8 cellular contexts compared by ENCODE assay signal in genomic region chr6:109095821-109096084, GRCh38. TPM values are rescaled to one million over a fixed set of nuclear protein-coding genes. Genes with fewer than 3 reads are reported as not detected.
DNase-seq lines count a peak whose midpoint lies in the region; ATAC-seq and TF ChIP-seq lines count a peak whose summit lies in the region.

No MANE protein-coding gene starts in this region.

- peaks cover 5% of the 10 kb centered on the region for H3K36me3 ChIP-seq in SK-N-MC (ENCODE audit: insufficient read depth, low read length)
- H3K36me3 ChIP-seq in sigmoid colon, result no peaks in the 10 kb centered on the region

- peak overlapping the region; percentile 86 for H3K9ac ChIP-seq in SK-N-MC (ENCODE audit: insufficient read length)

- H3K9me3 ChIP-seq in SK-N-MC (ENCODE audit: low read depth, low read length), result no peaks in the 10 kb centered on the region
- H3K9me3 ChIP-seq in sigmoid colon, result no peaks in the 10 kb centered on the region

- peaks cover 0 to 34% (median 23%) of the 10 kb centered on the region in 4 donors for H3K4me1 ChIP-seq in sigmoid colon

- no peak for TF ChIP-seq CTCF in GM12865 (IDR thresholded peaks at IDR 0.05; ENCODE audit: insufficient read depth, low read depth, low read length, missing control alignments)
- TF ChIP-seq CTCF in fibroblast of pulmonary artery (IDR thresholded peaks at IDR 0.05; ENCODE audit: low read length, missing control alignments), result no peak
- TF ChIP-seq CTCF in sigmoid colon (IDR thresholded peaks at IDR 0.05), result no peak

- peak overlapping the region; percentile 77 for H3K4me3 ChIP-seq in GM12865 (ENCODE audit: low read depth, low read length)
- H3K4me3 ChIP-seq in SK-N-MC, result peak overlapping the region; percentile 96
- H3K4me3 ChIP-seq in fibroblast of pulmonary artery (replicated peaks; ENCODE audit: low read depth, low read length), result peak overlapping the region; percentile 71
- H3K4me3 ChIP-seq in sigmoid colon, result peak overlapping the region; percentile 71 to 77 (median 74)

- intact Hi-C loops in sigmoid colon (cut with DNase I), result loop anchor here (10.0 kb wide), 3 partner anchors 831 to 1981 kb away; partner anchors contain the start of genes BEND3, OSTM1 and SNX3

- WGBS in sigmoid colon, 2 donors, result 1 to 2% methylated on average over 8 of the region's 8 CpGs

- no peak for DNase-seq in GM12865 (ENCODE audit: low read depth)
- DNase-seq in SK-N-MC (ENCODE audit: low read depth, low spot score), result no peak
- DNase-seq in fibroblast of pulmonary artery (ENCODE audit: low read depth), result no peak
- no peak for DNase-seq in sigmoid colon
- no peak for DNase-seq in stimulated activated naive CD4-positive, alpha-beta T cell treated with Interleukin-2 at 50 U/mL for 16 hours (lab: John Stamatoyannopoulos, UW)
- DNase-seq in NCI-H1092 (lab: John Stamatoyannopoulos, UW), result no peak
- DNase-seq in NCI-H2196 treated with DMSO at 0.1 percent for 48 hours (lab: John Stamatoyannopoulos, UW; ENCODE audit: unreplicated experiment), result no peak

- no peak for TF ChIP-seq POLR2A in sigmoid colon (IDR thresholded peaks at IDR 0.05)

- H3K27me3 ChIP-seq in sigmoid colon, result no peaks in the 10 kb centered on the region

- ATAC-seq in GM21825 (IDR thresholded peaks at IDR 0.05; ENCODE audit: unreplicated experiment), result no peak

- no peak for TF ChIP-seq EP300 in sigmoid colon (IDR thresholded peaks at IDR 0.05)

- H3K27ac ChIP-seq in SK-N-MC (peak overlapping the region; percentile 94; the same call in 1 of the 2 replicates), sigmoid colon (peak overlapping the region; percentile 97 to 99 (median 98))

RNA-seq across cellular contexts. Expression of gene CEP57L1, which starts 0.4 kb away (rescaled TPM):
- 10 to 100 TPM; 12.6 to 21.0 (median 16.5) TPM for total RNA-seq in sigmoid colon
- 1 to 10 TPM; 5.4 to 8.1 (median 7.8) TPM for polyA plus RNA-seq in sigmoid colon

RNA-seq across cellular contexts. Expression of gene SESN1, which starts 1.1 kb away (rescaled TPM):
- total RNA-seq in sigmoid colon, result 100 to 1,000 TPM in 2 of 4 donors, 10 to 100 TPM in 2; 63.0 to 144 (median 84.2) TPM
- polyA plus RNA-seq in sigmoid colon, result 10 to 100 TPM; 18.3 to 24.3 (median 19.2) TPM
